In the genomic region with DNA sequence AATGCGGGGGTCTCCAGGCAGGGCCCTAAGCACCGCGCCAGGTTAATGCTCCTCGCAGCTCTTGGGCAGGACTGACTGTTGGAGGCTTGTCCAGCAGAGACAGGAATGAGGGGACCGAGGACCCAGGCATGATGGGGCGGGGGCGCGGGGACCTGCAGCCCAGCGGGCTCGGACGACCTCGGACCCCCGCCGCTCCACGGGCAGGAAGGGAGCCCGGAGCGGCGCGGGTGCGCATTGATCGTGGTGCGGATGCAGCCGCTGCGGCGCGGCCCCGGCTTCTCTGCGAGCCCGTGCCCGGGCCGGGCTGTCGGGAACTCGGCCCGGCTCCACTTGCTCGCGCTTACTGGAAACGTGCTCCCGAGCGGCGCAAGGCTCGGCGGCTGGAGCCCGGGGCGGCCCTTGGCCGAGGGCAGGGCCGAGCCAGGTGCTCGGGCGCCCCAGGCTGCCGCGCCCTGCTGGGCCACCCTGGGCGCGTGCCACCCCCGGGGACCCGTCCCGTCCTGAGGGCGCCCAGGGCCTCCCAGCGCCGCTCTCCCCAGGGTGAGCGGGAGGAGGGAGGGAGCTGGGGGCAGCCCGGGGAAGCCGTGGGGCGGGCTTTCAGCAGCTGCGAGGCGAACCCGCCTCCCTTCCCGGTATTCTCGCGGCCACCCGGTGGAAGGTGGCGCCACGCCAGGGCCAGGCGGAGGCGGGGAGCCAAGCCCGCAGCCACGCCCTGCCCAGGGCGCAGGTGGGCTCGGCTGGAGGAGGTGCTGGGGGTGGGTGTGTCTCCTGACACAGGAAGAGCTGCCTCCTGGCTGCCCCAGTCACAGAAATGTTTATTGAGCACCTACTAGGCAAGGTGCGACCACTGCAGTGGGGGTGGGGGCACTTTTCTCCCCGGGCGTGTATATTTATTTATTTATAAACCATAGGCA, we compare ENCODE assay signal across 8 cellular contexts. TPM values are rescaled to one million over a fixed set of nuclear protein-coding genes. Genes with fewer than 3 reads are reported as not detected.
DNase-seq lines count a peak whose midpoint lies in the region; ATAC-seq and TF ChIP-seq lines count a peak whose summit lies in the region.

No MANE protein-coding gene starts in this region.

- H3K36me3 ChIP-seq in colonic mucosa (no peaks in the 10 kb centered on the region), liver (ENCODE audit: control insufficient read depth in 4 of 4, insufficient read depth in 3 of 4, low read depth in 1 of 4, low read length in 3 of 4) (no peaks in the 10 kb centered on the region)

- peak overlapping the region; percentile 98 for H3K27ac ChIP-seq in colonic mucosa
- H3K27ac ChIP-seq in liver (ENCODE audit: low read depth in 1 of 2, low read length in 2 of 2) = peak overlapping the region; percentile 47 to 74

- no peaks in the 10 kb centered on the region for H3K36me3 Mint-ChIP-seq in activated CD4-positive, alpha-beta T cell treated with anti-CD3 and anti-CD28 coated beads for 36 hours (ENCODE audit: low read depth)

- CTCF ChIA-PET in activated CD4-positive, alpha-beta T cell treated with anti-CD3 and anti-CD28 coated beads for 36 hours (lab: Charles Lee) = interaction anchor here (0.6 to 1.7 kb wide), 9 partner anchors 13 to 664 kb away, joined by 3 to 5 read pairs (median 3); no protein-coding TSS in a partner anchor

- H3K4me3 Mint-ChIP-seq in activated CD4-positive, alpha-beta T cell treated with anti-CD3 and anti-CD28 coated beads for 36 hours = peak overlapping the region; percentile 52

- H3K27ac Mint-ChIP-seq in activated CD4-positive, alpha-beta T cell treated with anti-CD3 and anti-CD28 coated beads for 36 hours = peak overlapping the region; percentile 74

- H3K27me3 ChIP-seq in colonic mucosa = no peaks in the 10 kb centered on the region
- no peaks in the 10 kb centered on the region for H3K27me3 ChIP-seq in liver (ENCODE audit: control insufficient read depth in 4 of 4, insufficient read depth in 4 of 4, low read length in 3 of 4)

- H3K9ac ChIP-seq in colonic mucosa (ENCODE audit: low read depth in 2 of 2, low read length in 2 of 2) = peak overlapping the region; percentile 61 to 85
- H3K9ac ChIP-seq in liver (ENCODE audit: low read depth in 1 of 2, low read length in 2 of 2) = peak overlapping the region in 1 of 2 donors; percentile 12

- peak; percentile 45 for DNase-seq in AG10803 (ENCODE audit: low read depth)
- peak; percentile 87 for DNase-seq in NCI-H2171 treated with DMSO at 0.1 percent for 48 hours (lab: John Stamatoyannopoulos, UW)
- peak; percentile 87 for DNase-seq in activated CD4-positive, alpha-beta T cell treated with anti-CD3 and anti-CD28 coated beads for 36 hours
- DNase-seq in colonic mucosa = peak; percentile 93
- DNase-seq in stimulated activated CD4-positive, alpha-beta T cell treated with anti-CD3 and anti-CD28 coated beads, TNF-alpha, amount 100 ng/mL, for 48 hours (ENCODE audit: low read depth in 3 of 3) = peak; percentile 41 to 66 (median 57)

- WGBS in liver = 2% methylated on average over 80 of the region's 80 CpGs

- ATAC-seq in GM21825 (IDR thresholded peaks at IDR 0.05; ENCODE audit: unreplicated experiment) = peak; percentile 32
- peak; percentile 63 for ATAC-seq in activated CD4-positive, alpha-beta T cell treated with anti-CD3 and anti-CD28 coated beads for 36 hours
- ATAC-seq in GM19023 (IDR thresholded peaks at IDR 0.05; ENCODE audit: unreplicated experiment) = no peak

- H3K4me3 ChIP-seq in AG10803 (ENCODE audit: low read length) = peak overlapping the region; percentile 34
- peak overlapping the region; percentile 40 for H3K4me3 ChIP-seq in colonic mucosa
- H3K4me3 ChIP-seq in liver (ENCODE audit: low read depth in 1 of 3, low read length in 3 of 3) = peak overlapping the region in 2 of 3 donors; percentile 18 to 47

- H3K9me3 ChIP-seq in colonic mucosa (no peaks in the 10 kb centered on the region), liver (ENCODE audit: control insufficient read depth in 4 of 4, low read length in 3 of 4) (no peaks in the 10 kb centered on the region)

- no peaks in the 10 kb centered on the region for H3K9me3 Mint-ChIP-seq in activated CD4-positive, alpha-beta T cell treated with anti-CD3 and anti-CD28 coated beads for 36 hours (ENCODE audit: low read depth)

- intact Hi-C loops in activated CD4-positive, alpha-beta T cell treated with anti-CD3 and anti-CD28 coated beads for 36 hours (cut with DNase I, micrococcal nuclease) = loop anchor here (1.0 to 2.0 kb wide), 2 partner anchors 43 to 46 kb away; partner anchors contain the start of gene SOCS3 (in 1 of the 2)
- intact Hi-C loops in colonic mucosa (cut with DNase I) = loop anchor here (5.0 kb wide), 1 partner anchor 48 kb away; the partner anchor contains the start of gene SOCS3

- no peak for TF ChIP-seq CTCF in AG10803 (conservative IDR thresholded peaks at IDR 0.05; ENCODE audit: low read length)
- no peak for TF ChIP-seq CTCF in colonic mucosa (IDR thresholded peaks at IDR 0.05)
- TF ChIP-seq CTCF in liver (IDR thresholded peaks at IDR 0.05; ENCODE audit: low read depth, low read length, missing input control) = no peak

- H3K4me1 Mint-ChIP-seq in activated CD4-positive, alpha-beta T cell treated with anti-CD3 and anti-CD28 coated beads for 36 hours = peaks cover 49% of the 10 kb centered on the region

- H3K4me1 ChIP-seq in colonic mucosa (peaks cover 38% of the 10 kb centered on the region), liver (ENCODE audit: control insufficient read depth in 4 of 4, insufficient read depth in 4 of 4, low read length in 3 of 4) (peaks cover 8 to 35% (median 15%) of the 10 kb centered on the region in 4 donors)

- peaks cover 2% of the 10 kb centered on the region for H3K27me3 Mint-ChIP-seq in activated CD4-positive, alpha-beta T cell treated with anti-CD3 and anti-CD28 coated beads for 36 hours

- POLR2A ChIA-PET in activated CD4-positive, alpha-beta T cell treated with anti-CD3 and anti-CD28 coated beads for 36 hours (lab: Charles Lee) = interaction anchor here (0.6 to 1.2 kb wide), 2 partner anchors 41 to 42 kb away, joined by 6 read pairs; no protein-coding TSS in a partner anchor

- TF ChIP-seq RAD21 in liver (IDR thresholded peaks at IDR 0.05) = peak in 1 of 2 donors; percentile 49

TF ChIP-seq in liver, 16 proteins besides CTCF, POLR2A, EP300 and RAD21:
- TF ChIP-seq YY1 (IDR thresholded peaks at IDR 0.05) = no peak
- TF ChIP-seq HNF4A (conservative IDR thresholded peaks at IDR 0.05) = no peak
- peak; percentile 33 for TF ChIP-seq MAX (IDR thresholded peaks at IDR 0.05)
- TF ChIP-seq RXRA (IDR thresholded peaks at IDR 0.05) = peak in 1 of 2 donors; percentile 55
- peak; percentile 50 for TF ChIP-seq SP1 (IDR thresholded peaks at IDR 0.05)
- no peak for TF ChIP-seq HNF4G (IDR thresholded peaks at IDR 0.05)
- TF ChIP-seq GABPA (IDR thresholded peaks at IDR 0.05 in 1 of 2, conservative IDR thresholded peaks at IDR 0.05 in 1 of 2) = peak in 1 of 2 donors; percentile 29
- peak in 1 of 2 donors; percentile 56 for TF ChIP-seq EGR1 (IDR thresholded peaks at IDR 0.05; ENCODE audit: low read depth in 2 of 2)

RNA-seq across cellular contexts. Expression of gene SOCS3, which starts 45.9 kb away (rescaled TPM):
- total RNA-seq in activated CD4-positive, alpha-beta T cell treated with anti-CD3 and anti-CD28 coated beads for 36 hours = 100 to 1,000 TPM; 150 to 162 TPM
- 10 to 100 TPM; 19.7 to 29.4 TPM for total RNA-seq in colonic mucosa
- total RNA-seq in liver = 10 to 100 TPM; 16.1 to 48.0 TPM
- polyA plus RNA-seq in liver = 10 to 100 TPM; 12.2 to 20.5 TPM
